ENCODE assay signal across 17 cellular contexts in the genomic region with DNA sequence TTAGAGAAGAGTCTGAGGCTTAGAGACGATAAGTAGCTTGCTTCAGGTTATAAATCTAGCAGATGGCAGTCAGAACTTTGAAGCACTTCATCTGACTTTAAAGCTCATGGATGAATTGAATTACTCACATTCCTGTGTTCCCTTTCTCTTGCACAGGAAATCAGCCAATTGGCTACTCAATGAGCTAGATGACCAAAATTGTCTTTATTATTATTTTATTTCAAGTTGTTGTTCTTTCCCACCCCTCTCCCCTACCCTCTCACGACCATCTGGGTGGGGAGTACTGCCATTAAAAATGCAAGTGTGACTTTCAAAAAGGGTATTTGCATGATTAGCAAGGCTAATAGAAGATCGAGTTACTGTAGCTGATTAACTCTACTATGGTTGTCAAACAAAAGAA.
A peak's percentile ranks its signal among the peaks of the same experiment; 100 is the strongest.
DNase-seq lines count a peak whose midpoint lies in the region; ATAC-seq, FAIRE-seq and TF ChIP-seq lines count a peak whose summit lies in the region.
"Had no signal": no experiment of that assay in that cellular context is flagged by ENCODE, and none has a peak within 500 bp of the region (broad histone marks: within the 10 kb centered on the region; RNA-seq: fewer than 3 reads in every experiment).

No MANE protein-coding gene starts in this region.

- no peak overlapping the region for H3K4me3 Mint-ChIP-seq in activated CD8-positive, alpha-beta T cell treated with anti-CD3 and anti-CD28 coated beads for 36 hours

- no peaks in the 10 kb centered on the region for H3K9me3 ChIP-seq in HepG2 (ENCODE audit: low read length)
- H3K9me3 ChIP-seq in right lobe of liver, result no peaks in the 10 kb centered on the region
- H3K9me3 ChIP-seq: A549, SJSA1 had no signal

- BruUV-seq in HepG2 (replicated peaks; lab: Mats Ljungman, UMichigan), result no TSS peak

- no peak overlapping the region for H3K18ac ChIP-seq in mesendoderm (ENCODE audit: low read length)

- no peaks in the 10 kb centered on the region for H3K4me1 ChIP-seq in HepG2 (ENCODE audit: insufficient read depth, low read length)
- no peaks in the 10 kb centered on the region for H3K4me1 ChIP-seq in right lobe of liver
- peaks cover 2% of the 10 kb centered on the region for H3K4me1 ChIP-seq in mesendoderm (ENCODE audit: control insufficient read depth, low read depth, low read length)
- H3K4me1 ChIP-seq: A549, SJSA1 had no signal

- 2% methylated on average over 3 of the region's 3 CpGs for WGBS in HepG2 (ENCODE audit: low lambda C conversion rate)
- 8% methylated on average over 3 of the region's 3 CpGs for WGBS in right lobe of liver (ENCODE audit: insufficient coverage, low coverage, low lambda C conversion rate, missing lambda C conversion rate)
- no CpG with 5 or more reads among the region's 3 CpGs for WGBS in mesendoderm (ENCODE audit: extremely low coverage, insufficient coverage, low lambda C conversion rate)

- intact Hi-C loops in HepG2 (cut with micrococcal nuclease; ENCODE audit: unreplicated experiment), result no loop called here
- intact Hi-C loops in right lobe of liver (cut with DNase I), result no loop called here
- intact Hi-C loops in activated CD8-positive, alpha-beta T cell treated with anti-CD3 and anti-CD28 coated beads for 36 hours (cut with micrococcal nuclease), result no loop called here
- intact Hi-C loops in sciatic nerve (cut with DNase I), result no loop called here

- in situ Hi-C loops in HepG2 (cut with HindIII; ENCODE audit: extremely low pct_ligation_motif_present, low pct_unique_long_range_greater_than_20kb) (no loop called here), brain microvascular endothelial cell (cut with HindIII; ENCODE audit: low pct_ligation_motif_present, low sequenced_read_pairs) (no loop called here)

- H4K20me1 ChIP-seq in HepG2 (ENCODE audit: insufficient read depth, low read length), result no peaks in the 10 kb centered on the region

- no peaks in the 10 kb centered on the region for H3K36me3 ChIP-seq in HepG2 (replicated peaks in 1 of 2; ENCODE audit: control insufficient read depth in 1 of 2, insufficient read depth in 2 of 2, low read length in 2 of 2)
- no peaks in the 10 kb centered on the region for H3K36me3 ChIP-seq in right lobe of liver
- no peaks in the 10 kb centered on the region for H3K36me3 ChIP-seq in brain microvascular endothelial cell (replicated peaks)
- H3K36me3 ChIP-seq in mesendoderm (ENCODE audit: control insufficient read depth, insufficient read depth, low read length), result no peaks in the 10 kb centered on the region
- H3K36me3 ChIP-seq: SJSA1 had no signal

- H4K5ac ChIP-seq in mesendoderm (ENCODE audit: low read length), result no peak overlapping the region

- no peaks in the 10 kb centered on the region for H3K4me1 Mint-ChIP-seq in activated CD8-positive, alpha-beta T cell treated with anti-CD3 and anti-CD28 coated beads for 36 hours (ENCODE audit: low read depth)

- no peak for FAIRE-seq in HepG2 (lab: Jason Lieb, UNC)
- FAIRE-seq: A549, GM12892 had no signal

- H3K27ac Mint-ChIP-seq in activated CD8-positive, alpha-beta T cell treated with anti-CD3 and anti-CD28 coated beads for 36 hours, result no peak overlapping the region

- no peak overlapping the region for H2BK15ac ChIP-seq in mesendoderm (replicated peaks; ENCODE audit: low read depth)

- H3K79me2 ChIP-seq in HepG2 (ENCODE audit: insufficient read depth, low read length), result no peaks in the 10 kb centered on the region
- no peaks in the 10 kb centered on the region for H3K79me2 ChIP-seq in mesendoderm (ENCODE audit: control insufficient read depth, insufficient read depth, low read length)

- no peaks in the 10 kb centered on the region for H3K9me3 Mint-ChIP-seq in activated CD8-positive, alpha-beta T cell treated with anti-CD3 and anti-CD28 coated beads for 36 hours

- no peak overlapping the region for H3K56ac ChIP-seq in mesendoderm (ENCODE audit: low read length)

- H3K4ac ChIP-seq in mesendoderm (ENCODE audit: low read depth, low read length), result no peak overlapping the region

- CTCF ChIA-PET in HepG2 (lab: Yijun Ruan, JAX; ENCODE audit: low intra/inter-chr PET ratio, low total read pairs), result no interaction called here
- CTCF ChIA-PET in activated CD8-positive, alpha-beta T cell treated with anti-CD3 and anti-CD28 coated beads for 36 hours (lab: Charles Lee), result no interaction called here

- H3K27me3 Mint-ChIP-seq in activated CD8-positive, alpha-beta T cell treated with anti-CD3 and anti-CD28 coated beads for 36 hours, result no peaks in the 10 kb centered on the region

- TF ChIP-seq EP300 in HepG2 (IDR thresholded peaks at IDR 0.05; ENCODE audit: low read depth in 2 of 2, low read length in 2 of 2) (no peak), HepG2 (CRISPR knock-in tag; IDR thresholded peaks at IDR 0.05; ENCODE audit: borderline replicate concordance) (no peak)

- no peak overlapping the region for H2BK5ac ChIP-seq in mesendoderm (ENCODE audit: low read length)

- no peak for TF ChIP-seq RAD21 in HepG2 (CRISPR knock-in tag; IDR thresholded peaks at IDR 0.05)

- POLR2A ChIA-PET in HepG2 (lab: Yijun Ruan, JAX), result no interaction called here
- POLR2A ChIA-PET in activated CD8-positive, alpha-beta T cell treated with anti-CD3 and anti-CD28 coated beads for 36 hours (lab: Charles Lee), result no interaction called here

- no peaks in the 10 kb centered on the region for H3K79me1 ChIP-seq in mesendoderm (ENCODE audit: low read length)

- H2AFZ ChIP-seq in HepG2 (ENCODE audit: low read length), result no peak overlapping the region
- H2AFZ ChIP-seq: PC-9 had no signal

- H2BK120ac ChIP-seq in mesendoderm (ENCODE audit: low read depth, low read length), result no peak overlapping the region

- ATAC-seq in HepG2 (no peak), right lobe of liver (no peak), HG03565 (IDR thresholded peaks at IDR 0.05; ENCODE audit: unreplicated experiment) (no peak), sciatic nerve (no peak)
- ATAC-seq in activated CD8-positive, alpha-beta T cell treated with anti-CD3 and anti-CD28 coated beads for 36 hours, result no peak
- ATAC-seq: A549 had no signal

- H3K27ac ChIP-seq in HepG2 (ENCODE audit: extremely low read length, insufficient read depth, low read length), result no peak overlapping the region
- H3K27ac ChIP-seq in right lobe of liver, result no peak overlapping the region
- peak overlapping the region; percentile 76 for H3K27ac ChIP-seq in brain microvascular endothelial cell
- H3K27ac ChIP-seq in mesendoderm (ENCODE audit: low read depth, low read length), result no peak overlapping the region
- H3K27ac ChIP-seq: A549, PC-9, SJSA1 had no signal

- no peak overlapping the region for H3K23ac ChIP-seq in mesendoderm (ENCODE audit: low read length)

- H3K36me3 Mint-ChIP-seq in activated CD8-positive, alpha-beta T cell treated with anti-CD3 and anti-CD28 coated beads for 36 hours (ENCODE audit: low read depth), result no peaks in the 10 kb centered on the region

- DNase-seq in HepG2 (ENCODE audit: low spot score), result no peak
- no peak for DNase-seq in right lobe of liver
- no peak for DNase-seq in brain microvascular endothelial cell
- peak; percentile 55 for DNase-seq in mesendoderm
- no peak for DNase-seq in activated CD8-positive, alpha-beta T cell treated with anti-CD3 and anti-CD28 coated beads for 36 hours
- no peak for DNase-seq in sciatic nerve (ENCODE audit: low spot score)
- DNase-seq: C1 segment of cervical spinal cord, GF-D8, NCI-H1105 treated with DMSO at 0.1 percent for 48 hours, NCI-H187, NCI-H446 treated with DMSO at 0.1 percent for 48 hours, NCI-H748 treated with DMSO at 0.1 percent for 48 hours, PC-9 had no signal

- H3K4me3 ChIP-seq in HepG2 (replicated peaks in 1 of 3; ENCODE audit: insufficient read depth in 1 of 3, low read depth in 2 of 3, low read length in 3 of 3) (no peak overlapping the region), right lobe of liver (no peak overlapping the region), brain microvascular endothelial cell (ENCODE audit: low read depth, low read length) (no peak overlapping the region), mesendoderm (ENCODE audit: low read length) (no peak overlapping the region)
- H3K4me3 ChIP-seq: A549, PC-9, SJSA1 had no signal

- H3K4me2 ChIP-seq in HepG2 (ENCODE audit: low read depth, low read length) (no peak overlapping the region), mesendoderm (ENCODE audit: low read length) (no peak overlapping the region)
- H3K4me2 ChIP-seq: A549, PC-9 had no signal

- H2AK5ac ChIP-seq in mesendoderm (ENCODE audit: low read length), result no peak overlapping the region

- no peak for TF ChIP-seq CTCF in HepG2 (CRISPR knock-in tag; IDR thresholded peaks at IDR 0.05)
- no peak for TF ChIP-seq CTCF in right lobe of liver (IDR thresholded peaks at IDR 0.05)
- no peak for TF ChIP-seq CTCF in brain microvascular endothelial cell (IDR thresholded peaks at IDR 0.05; ENCODE audit: low read depth, low read length, missing control alignments)
- TF ChIP-seq CTCF in activated CD8-positive, alpha-beta T cell treated with anti-CD3 and anti-CD28 coated beads for 36 hours (IDR thresholded peaks at IDR 0.05), result no peak

- no peaks in the 10 kb centered on the region for H3K27me3 ChIP-seq in HepG2 (ENCODE audit: control insufficient read depth in 1 of 2, insufficient read depth in 2 of 2, low read length in 2 of 2)
- H3K27me3 ChIP-seq in right lobe of liver, result no peaks in the 10 kb centered on the region
- no peaks in the 10 kb centered on the region for H3K27me3 ChIP-seq in brain microvascular endothelial cell (replicated peaks)
- H3K27me3 ChIP-seq in mesendoderm (ENCODE audit: insufficient read depth, low read length, poor library complexity), result no peaks in the 10 kb centered on the region
- H3K27me3 ChIP-seq: SJSA1 had no signal

- TF ChIP-seq POLR2A in HepG2 (IDR thresholded peaks at IDR 0.05; ENCODE audit: insufficient read depth in 1 of 2, low read depth in 2 of 2, low read length in 2 of 2) (no peak), right lobe of liver (IDR thresholded peaks at IDR 0.05) (no peak)

- no peak overlapping the region for H3K9ac ChIP-seq in HepG2 (ENCODE audit: insufficient read depth, low read depth, low read length)
- H3K9ac ChIP-seq in mesendoderm (ENCODE audit: low read length), result no peak overlapping the region

- no peak overlapping the region for H4K8ac ChIP-seq in mesendoderm (ENCODE audit: low read depth, low read length)

TF ChIP-seq in HepG2, 621 proteins besides CTCF, POLR2A, EP300 and RAD21:
- TF ChIP-seq SNRNP70 (IDR thresholded peaks at IDR 0.05; ENCODE audit: low read depth, low read length), result no peak
- peak; percentile 14 for TF ChIP-seq HNRNPK (IDR thresholded peaks at IDR 0.05; ENCODE audit: low read depth, low read length, poor library complexity, severe bottlenecking)
TF ChIP-seq in HepG2: peak in this region for 1.
